Comparison of ENCODE assay signal across 31 cellular contexts in genomic region chr17:30908717-30909420, GRCh38. TPM values are rescaled to one million over a fixed set of nuclear protein-coding genes. Genes with fewer than 3 reads are reported as not detected.
DNase-seq lines count a peak whose midpoint lies in the region; ATAC-seq, FAIRE-seq and TF ChIP-seq lines count a peak whose summit lies in the region.
"Had no signal": no experiment of that assay in that cellular context is flagged by ENCODE, and none has a peak within 500 bp of the region (broad histone marks: within the 10 kb centered on the region; RNA-seq: fewer than 3 reads in every experiment).

No MANE protein-coding gene starts in this region.

- no peak overlapping the region for H3K27ac ChIP-seq in K562 (ENCODE audit: extremely low read depth, low read depth, low read length)
- H3K27ac ChIP-seq: gastrocnemius medialis, parathyroid adenoma, skin epidermis had no signal

- H3K9me3 Mint-ChIP-seq in stimulated activated memory B cell treated with anti-CD40 and anti-IgM and Interleukin-4, amounts not matched to agents 10 μg/mL and 1 μg/mL and 100 μg/mL, for 72 hours, result no peaks in the 10 kb centered on the region
- H3K9me3 Mint-ChIP-seq: activated naive CD4-positive, alpha-beta T cell treated with anti-CD3 and anti-CD28 coated beads, Interleukin-2, amount 50 U/mL, for 24 hours; activated T-helper 17 cell treated with anti-CD3 and anti-CD28 coated beads, Interleukin-2, amount 50 U/mL, for 72 hours; CD4-positive, CD25-positive, alpha-beta regulatory T cell; nephron progenitor cell had no signal

- CTCF ChIA-PET in K562 (lab: Yijun Ruan, JAX; ENCODE audit: low intra/inter-chr PET ratio), result no interaction called here

- H3K4me3 Mint-ChIP-seq in stimulated activated memory B cell treated with anti-CD40 and anti-IgM and Interleukin-4, amounts not matched to agents 10 μg/mL and 1 μg/mL and 100 μg/mL, for 72 hours, result no peak overlapping the region
- H3K4me3 Mint-ChIP-seq: activated CD8-positive, alpha-beta memory T cell treated with anti-CD3 and anti-CD28 coated beads, Interleukin-2, amount 10 ng/mL, durations not matched to agents 7 days and 5 days; activated naive CD4-positive, alpha-beta T cell treated with anti-CD3 and anti-CD28 coated beads, Interleukin-2, amount 50 U/mL, for 24 hours; activated T-helper 17 cell treated with anti-CD3 and anti-CD28 coated beads, Interleukin-2, amount 50 U/mL, for 72 hours had no signal

- no peak overlapping the region for H3K4me3 ChIP-seq in K562
- H3K4me3 ChIP-seq: gastrocnemius medialis, lung, mucosa of descending colon, skin epidermis had no signal

- ATAC-seq in K562 (no peak), HG02970 (IDR thresholded peaks at IDR 0.05; ENCODE audit: low FRiP score, unreplicated experiment) (no peak), GM21360 (IDR thresholded peaks at IDR 0.05; ENCODE audit: unreplicated experiment) (no peak)
- ATAC-seq in stimulated activated memory B cell treated with anti-CD40 and anti-IgM and Interleukin-4, amounts not matched to agents 10 μg/mL and 1 μg/mL and 100 μg/mL, for 72 hours, result peak; percentile 32
- ATAC-seq: activated CD8-positive, alpha-beta memory T cell treated with anti-CD3 and anti-CD28 coated beads, Interleukin-2, amount 10 ng/mL, durations not matched to agents 7 days and 5 days; activated T-helper 17 cell treated with anti-CD3 and anti-CD28 coated beads, Interleukin-2, amount 50 U/mL, for 72 hours; gastrocnemius medialis; HCT116; HepG2; mucosa of descending colon had no signal

- no peak for FAIRE-seq in K562 (lab: Jason Lieb, UNC)
- FAIRE-seq: GM12892, HepG2 had no signal

- H3K4me1 Mint-ChIP-seq in stimulated activated memory B cell treated with anti-CD40 and anti-IgM and Interleukin-4, amounts not matched to agents 10 μg/mL and 1 μg/mL and 100 μg/mL, for 72 hours, result peaks cover 26% of the 10 kb centered on the region

- no peaks in the 10 kb centered on the region for H3K27me3 Mint-ChIP-seq in stimulated activated memory B cell treated with anti-CD40 and anti-IgM and Interleukin-4, amounts not matched to agents 10 μg/mL and 1 μg/mL and 100 μg/mL, for 72 hours
- H3K27me3 Mint-ChIP-seq: activated CD8-positive, alpha-beta memory T cell treated with anti-CD3 and anti-CD28 coated beads, Interleukin-2, amount 10 ng/mL, durations not matched to agents 7 days and 5 days; activated naive CD4-positive, alpha-beta T cell treated with anti-CD3 and anti-CD28 coated beads, Interleukin-2, amount 50 U/mL, for 24 hours; activated T-helper 17 cell treated with anti-CD3 and anti-CD28 coated beads, Interleukin-2, amount 50 U/mL, for 72 hours; CD4-positive, CD25-positive, alpha-beta regulatory T cell had no signal

- TF ChIP-seq RAD21 in K562 (CRISPR knock-in tag; conservative IDR thresholded peaks at IDR 0.05 in 1 of 2, IDR thresholded peaks at IDR 0.05 in 1 of 2), result no peak

- no TSS peak for BruUV-seq in K562 (replicated peaks; lab: Mats Ljungman, UMichigan)

- intact Hi-C loops in K562 (cut with micrococcal nuclease), result no loop called here

- no peak overlapping the region for H2AFZ ChIP-seq in K562 (ENCODE audit: low read depth, low read length)
- H2AFZ ChIP-seq: parathyroid adenoma had no signal

- H3K4me2 ChIP-seq in K562 (ENCODE audit: insufficient read depth, low read length), result no peak overlapping the region

- no peak for TF ChIP-seq EP300 in K562 (IDR thresholded peaks at IDR 0.05; ENCODE audit: low read length)

- no peaks in the 10 kb centered on the region for H4K20me1 ChIP-seq in K562 (replicated peaks; ENCODE audit: control insufficient read depth, insufficient read depth, low read length)

- H3K36me3 Mint-ChIP-seq in stimulated activated memory B cell treated with anti-CD40 and anti-IgM and Interleukin-4, amounts not matched to agents 10 μg/mL and 1 μg/mL and 100 μg/mL, for 72 hours, result peaks cover 5% of the 10 kb centered on the region
- H3K36me3 Mint-ChIP-seq: activated CD8-positive, alpha-beta memory T cell treated with anti-CD3 and anti-CD28 coated beads, Interleukin-2, amount 10 ng/mL, durations not matched to agents 7 days and 5 days; activated naive CD4-positive, alpha-beta T cell treated with anti-CD3 and anti-CD28 coated beads, Interleukin-2, amount 50 U/mL, for 24 hours had no signal

- in situ Hi-C loops in GM13977 (cut with MboI; ENCODE audit: low pct_unique_long_range_greater_than_20kb, low sequenced_read_pairs, unreplicated experiment) (no loop called here), K562 (cut with MboI) (no loop called here)

- no peak for TF ChIP-seq CTCF in GM13977 (IDR thresholded peaks at IDR 0.05; ENCODE audit: extremely low read depth, insufficient read depth, missing control alignments)
- no peak for TF ChIP-seq CTCF in K562 (IDR thresholded peaks at IDR 0.05 in 2 of 3, conservative IDR thresholded peaks at IDR 0.05 in 1 of 3; ENCODE audit: insufficient read depth in 2 of 3, low read depth in 1 of 3, low read length in 3 of 3)

- peaks cover 25% of the 10 kb centered on the region for H3K79me2 ChIP-seq in K562 (ENCODE audit: control insufficient read depth, insufficient read depth, low read length)

- POLR2A ChIA-PET in K562 (lab: Yijun Ruan, JAX), result no interaction called here

- TF ChIP-seq POLR2A in K562 (conservative IDR thresholded peaks at IDR 0.05), result no peak

- H3K27ac Mint-ChIP-seq in stimulated activated memory B cell treated with anti-CD40 and anti-IgM and Interleukin-4, amounts not matched to agents 10 μg/mL and 1 μg/mL and 100 μg/mL, for 72 hours, result no peak overlapping the region
- H3K27ac Mint-ChIP-seq: activated CD8-positive, alpha-beta memory T cell treated with anti-CD3 and anti-CD28 coated beads, Interleukin-2, amount 10 ng/mL, durations not matched to agents 7 days and 5 days; activated naive CD4-positive, alpha-beta T cell treated with anti-CD3 and anti-CD28 coated beads, Interleukin-2, amount 50 U/mL, for 24 hours; activated T-helper 17 cell treated with anti-CD3 and anti-CD28 coated beads, Interleukin-2, amount 50 U/mL, for 72 hours; nephron progenitor cell had no signal

- H3K27me3 ChIP-seq in K562 (ENCODE audit: control insufficient read depth in 2 of 2, insufficient read depth in 2 of 2, low read length in 2 of 2), result no peaks in the 10 kb centered on the region
- H3K27me3 ChIP-seq: gastrocnemius medialis had no signal

- H3K9me3 ChIP-seq in K562 (replicated peaks; ENCODE audit: control insufficient read depth, insufficient read depth, low read depth, low read length), result no peaks in the 10 kb centered on the region
- H3K9me3 ChIP-seq: gastrocnemius medialis, mucosa of descending colon had no signal

- peak; percentile 7 for DNase-seq in activated CD8-positive, alpha-beta memory T cell treated with anti-CD3 and anti-CD28 coated beads for 24 hours
- DNase-seq in activated CD8-positive, alpha-beta memory T cell treated with anti-CD3 and anti-CD28 coated beads, Interleukin-2, amount 50 U/mL, for 48 hours, result no peak
- DNase-seq in GM13977 (ENCODE audit: low spot score), result peak; percentile 37
- DNase-seq in K562 (ENCODE audit: extremely low read depth in 1 of 4, low spot score in 3 of 4), result no peak
- DNase-seq in NCI-H1436 (lab: John Stamatoyannopoulos, UW), result no peak
- DNase-seq: activated CD4-positive, alpha-beta T cell treated with anti-CD3 and anti-CD28 coated beads, Interleukin-2, amount 50 U/mL, for 1 hour; activated CD8-positive, alpha-beta memory T cell treated with anti-CD3 and anti-CD28 coated beads, Interleukin-2, amount 10 ng/mL, durations not matched to agents 7 days and 5 days; amygdala; CD4-positive, CD25-positive, alpha-beta regulatory T cell; gastrocnemius medialis; hypothalamus; Karpas-422; mucosa of descending colon; MV-4-11; NCI-H146; NCI-H446 treated with DMSO at 0.1 percent for 48 hours; NCI-H82; nephron progenitor cell; stimulated activated naive CD4-positive, alpha-beta T cell; T1000 had no signal

- H3K36me3 ChIP-seq in K562 (ENCODE audit: control insufficient read depth, insufficient read depth, low read length), result peaks cover 6% of the 10 kb centered on the region; the same call in 1 of the 3 replicates

- no peaks in the 10 kb centered on the region for H3K9me1 ChIP-seq in K562 (ENCODE audit: control insufficient read depth, insufficient read depth, low read length)

- H3K9ac ChIP-seq in K562 (ENCODE audit: insufficient read depth in 1 of 2, low read depth in 2 of 2, low read length in 2 of 2), result no peak overlapping the region
- H3K9ac ChIP-seq: parathyroid adenoma had no signal

- peaks cover 3 to 4% of the 10 kb centered on the region in 2 experiments; a peak in 3 of 5 replicates for H3K4me1 ChIP-seq in K562 (replicated peaks in 1 of 2; ENCODE audit: control insufficient read depth in 2 of 2, insufficient read depth in 2 of 2, low read length in 2 of 2)
- H3K4me1 ChIP-seq: parathyroid adenoma had no signal

- 19% methylated on average over 3 of the region's 3 CpGs for WGBS in K562 (ENCODE audit: insufficient coverage, low coverage, missing lambda C conversion rate)

RNA-seq across cellular contexts. Expression of gene TEFM, which starts 2.8 kb away (rescaled TPM):
- total RNA-seq in K562 (2011; cell fraction: chromatin; rRNA removed; ENCODE audit: low replicate concordance), result 20.1 and 32.4 TPM in 2 replicates
- total RNA-seq in K562 (2011; cell fraction: nucleolus; rRNA removed), result 9.5 and 11.2 TPM in 2 replicates
- 18.8 and 40.0 TPM in 2 replicates for total RNA-seq in K562 (2011; cell fraction: nucleoplasm; rRNA removed)
- 12.5 and 17.2 TPM in 2 replicates for total RNA-seq in K562 (2014; rRNA removed)
- 29.7 and 37.7 TPM in 2 replicates for total RNA-seq in K562 (2014; rRNA removed; fragmentation: Illumina TruSeq; extraction: Trizol)
- 22.1 and 23.6 TPM in 2 replicates for total RNA-seq in K562 (2015; rRNA removed; fragmentation: Illumina TruSeq; extraction: Trizol)
- total RNA-seq in K562 (2021), result 16.1 and 17.1 TPM in 2 replicates
- polyA plus RNA-seq in K562 (2011; rRNA removed), result 13.3 and 23.3 TPM in 2 replicates
- polyA plus RNA-seq in K562 (2011; cell fraction: cytosol; rRNA removed), result 4.6 and 5.2 TPM in 2 replicates
- polyA plus RNA-seq in K562 (2011; cell fraction: nucleus; rRNA removed), result 7.7 and 8.2 TPM in 2 replicates
- polyA plus RNA-seq in K562 (2012), result 10.8 and 16.8 TPM in 2 replicates
- 35.7 and 37.1 TPM in 2 replicates for polyA plus RNA-seq in K562 (2014; fragmentation: Illumina TruSeq; extraction: Trizol)
- polyA plus RNA-seq in K562 (2014; fragmentation: Nextera tagmentation; extraction: Ambion mirVana), result 10 to 100 TPM; 59.2 to 60.3 TPM
- 21.8 and 22.6 TPM in 2 replicates for polyA plus RNA-seq in K562 (2014; rRNA removed)
- 8.6 and 9.7 TPM in 2 replicates for polyA minus RNA-seq in K562 (2011; rRNA and poly(A)+ RNA removed)
- polyA minus RNA-seq in K562 (2011; cell fraction: cytosol; rRNA and poly(A)+ RNA removed), result 3.7 and 5.8 TPM in 2 replicates
- polyA minus RNA-seq in K562 (2011; cell fraction: nucleus; rRNA and poly(A)+ RNA removed), result 5.0 and 11.0 TPM in 2 replicates

RNA-seq across cellular contexts. Expression of gene ADAP2, which starts 12.9 kb away (rescaled TPM):
- total RNA-seq in K562 (2011; cell fraction: chromatin; rRNA removed; ENCODE audit: low replicate concordance), result not detected in 2 replicates
- 1.5 TPM in 1 of 2 replicates, not detected in the other for total RNA-seq in K562 (2011; cell fraction: nucleolus; rRNA removed)
- total RNA-seq in K562 (2011; cell fraction: nucleoplasm; rRNA removed), result 4.4 TPM in 1 of 2 replicates, not detected in the other
- 0.73 TPM in 1 of 2 replicates, not detected in the other for total RNA-seq in K562 (2014; rRNA removed)
- 0.25 TPM in 1 of 2 replicates, not detected in the other for total RNA-seq in K562 (2014; rRNA removed; fragmentation: Illumina TruSeq; extraction: Trizol)
- total RNA-seq in K562 (2015; rRNA removed; fragmentation: Illumina TruSeq; extraction: Trizol), result not detected in 2 replicates
- 0.20 and 0.58 TPM in 2 replicates for total RNA-seq in K562 (2021)
- polyA plus RNA-seq in K562 (2011; rRNA removed), result 0.06 TPM in 1 of 2 replicates, not detected in the other
- 0.04 TPM in 1 of 2 replicates, not detected in the other for polyA plus RNA-seq in K562 (2011; cell fraction: cytosol; rRNA removed)
- 0.64 TPM in 1 of 2 replicates, not detected in the other for polyA plus RNA-seq in K562 (2011; cell fraction: nucleus; rRNA removed)
- polyA plus RNA-seq in K562 (2012), result 0.05 TPM in 1 of 2 replicates, not detected in the other
- not detected in 2 replicates for polyA plus RNA-seq in K562 (2014; fragmentation: Illumina TruSeq; extraction: Trizol)
- not detected for polyA plus RNA-seq in K562 (2014; fragmentation: Nextera tagmentation; extraction: Ambion mirVana)
- not detected in 2 replicates for polyA plus RNA-seq in K562 (2014; rRNA removed)
- 0.07 TPM in 1 of 2 replicates, not detected in the other for polyA minus RNA-seq in K562 (2011; rRNA and poly(A)+ RNA removed)
- not detected in 2 replicates for polyA minus RNA-seq in K562 (2011; cell fraction: cytosol; rRNA and poly(A)+ RNA removed)
- polyA minus RNA-seq in K562 (2011; cell fraction: nucleus; rRNA and poly(A)+ RNA removed), result 0.94 TPM in 1 of 2 replicates, not detected in the other
- polyA plus RNA-seq: CD4-positive, CD25-positive, alpha-beta regulatory T cell had no signal

Comparison
In these comparisons a context has a peak if more than half of its experiments do, and no peak if none do; other contexts are left out.
1. DNase-seq: peak in activated CD8-positive, alpha-beta memory T cell treated with anti-CD3 and anti-CD28 coated beads for 24 hours (single experiment) and GM13977 (single experiment); none in activated CD8-positive, alpha-beta memory T cell treated with anti-CD3 and anti-CD28 coated beads, Interleukin-2, amount 50 U/mL, for 48 hours (single experiment), K562 (0 of 4) and NCI-H1436 (single experiment).